ENCODE assay signal across 8 cellular contexts in genomic region chrX:132490086-132490419, GRCh38. TPM values are rescaled to one million over a fixed set of nuclear protein-coding genes. Genes with fewer than 3 reads are reported as not detected.
A peak's percentile ranks its signal among the peaks of the same experiment; 100 is the strongest.
DNase-seq lines count a peak whose midpoint lies in the region; ATAC-seq and TF ChIP-seq lines count a peak whose summit lies in the region.

No MANE protein-coding gene starts in this region.

- H3K4me3 ChIP-seq in Peyer's patch (peak overlapping the region; percentile 55 to 83 (median 70)), fibroblast of mammary gland (ENCODE audit: control insufficient read depth, low read depth, low read length) (peak overlapping the region; percentile 36), skeletal muscle satellite cell (ENCODE audit: low read length) (peak overlapping the region; percentile 69)

- peak overlapping the region; percentile 89 to 92 (median 90) for H3K27ac ChIP-seq in Peyer's patch

- ATAC-seq in HG02852 (IDR thresholded peaks at IDR 0.05; ENCODE audit: unreplicated experiment) (peak; percentile 1), omental fat pad (ENCODE audit: low FRiP score) (no peak)

- no peaks in the 10 kb centered on the region for H3K9me3 ChIP-seq in Peyer's patch
- H3K9me3 ChIP-seq in skeletal muscle satellite cell (replicated peaks; ENCODE audit: low read length), result no peaks in the 10 kb centered on the region

- H3K4me2 ChIP-seq in skeletal muscle satellite cell (ENCODE audit: low read length), result peak overlapping the region; percentile 88

- no peak for TF ChIP-seq CTCF in Peyer's patch (IDR thresholded peaks at IDR 0.05)
- TF ChIP-seq CTCF in fibroblast of mammary gland (conservative IDR thresholded peaks at IDR 0.05; ENCODE audit: control insufficient read depth, insufficient read depth, low read depth, low read length), result no peak
- no peak for TF ChIP-seq CTCF in omental fat pad (IDR thresholded peaks at IDR 0.05)

- no peak for TF ChIP-seq POLR2A in Peyer's patch (IDR thresholded peaks at IDR 0.05)

- H3K4me1 ChIP-seq in Peyer's patch (peaks cover 0 to 4% (median 0%) of the 10 kb centered on the region in 4 donors), skeletal muscle satellite cell (ENCODE audit: control insufficient read depth, insufficient read depth, low read length) (peaks cover 4% of the 10 kb centered on the region)

- DNase-seq in SIG-M5 treated with dmso at 0.1 percent for 504 hours (lab: John Stamatoyannopoulos, UW; ENCODE audit: unreplicated experiment), result peak; percentile 29
- DNase-seq in SIG-M5 (lab: John Stamatoyannopoulos, UW), result no peak
- no peak for DNase-seq in Peyer's patch
- DNase-seq in fibroblast of mammary gland (ENCODE audit: low read depth), result no peak
- DNase-seq in omental fat pad (ENCODE audit: low spot score), result no peak
- DNase-seq in kidney glomerular epithelial cell (lab: John Stamatoyannopoulos, UW), result no peak

- H3K27me3 ChIP-seq in Peyer's patch (no peaks in the 10 kb centered on the region), skeletal muscle satellite cell (ENCODE audit: control insufficient read depth, insufficient read depth, low read length) (no peaks in the 10 kb centered on the region)

- no peaks in the 10 kb centered on the region for H3K36me3 ChIP-seq in Peyer's patch
- H3K36me3 ChIP-seq in skeletal muscle satellite cell (ENCODE audit: insufficient read depth, low read length), result no peaks in the 10 kb centered on the region

- peak overlapping the region; percentile 81 for H3K9ac ChIP-seq in skeletal muscle satellite cell (ENCODE audit: low read depth, low read length)

RNA-seq across cellular contexts. Expression of gene MBNL3, which starts 1.2 kb away (rescaled TPM):
- 10 to 100 TPM; 19.8 to 27.9 (median 24.1) TPM for total RNA-seq in Peyer's patch
- 3.3 and 4.6 TPM in 2 replicates for total RNA-seq in skeletal muscle satellite cell (2012; rRNA removed)
- 10 to 100 TPM; 13.7 to 59.9 (median 20.3) TPM for total RNA-seq in omental fat pad
